In the genomic region with DNA sequence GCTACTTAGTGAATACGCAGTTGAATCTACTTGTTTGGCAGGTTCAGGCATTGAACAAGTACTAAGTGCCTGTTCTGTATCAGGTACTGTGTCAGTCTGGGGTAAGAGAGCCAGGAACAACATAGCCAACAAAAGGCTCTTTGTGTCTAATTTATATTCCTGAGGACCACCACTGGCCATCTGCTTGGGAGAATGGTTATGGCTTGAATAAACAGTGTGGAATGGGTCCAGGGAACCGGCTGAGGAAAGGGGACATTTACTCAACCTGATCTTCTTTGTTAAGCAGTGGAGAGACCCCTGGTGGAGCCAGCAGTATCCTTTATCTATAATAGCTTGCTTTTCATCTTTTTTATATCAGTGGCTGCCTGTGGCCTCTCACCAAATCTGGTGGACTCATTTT, we compare ENCODE assay signal across 11 cellular contexts. TPM values are rescaled to one million over a fixed set of nuclear protein-coding genes. Genes with fewer than 3 reads are reported as not detected.
DNase-seq lines count a peak whose midpoint lies in the region; ATAC-seq and TF ChIP-seq lines count a peak whose summit lies in the region.
"Had no signal": no experiment of that assay in that cellular context is flagged by ENCODE, and none has a peak within 500 bp of the region (broad histone marks: within the 10 kb centered on the region; RNA-seq: fewer than 3 reads in every experiment).

No MANE protein-coding gene starts in this region.

- H3K4me1 Mint-ChIP-seq in CD8-positive, alpha-beta T cell (ENCODE audit: low read depth) = peaks cover 28% of the 10 kb centered on the region

- peak overlapping the region; percentile 24; the same call in 1 of the 2 replicates for H2AK5ac ChIP-seq in IMR-90 (ENCODE audit: low read depth, low read length)

- BruUV-seq in IMR-90 (replicated peaks; lab: Mats Ljungman, UMichigan) (no TSS peak), PC-9 (replicated peaks; lab: Mats Ljungman, UMichigan) (no TSS peak)

- no peaks in the 10 kb centered on the region for H3K27me3 ChIP-seq in AG04450 (ENCODE audit: control insufficient read depth, insufficient read depth, low read length)
- no peaks in the 10 kb centered on the region for H3K27me3 ChIP-seq in IMR-90 (ENCODE audit: control insufficient read depth, insufficient read depth, low read length)
- no peaks in the 10 kb centered on the region for H3K27me3 ChIP-seq in foreskin keratinocyte
- no peaks in the 10 kb centered on the region for H3K27me3 ChIP-seq in PC-9 (ENCODE audit: insufficient read depth, low read depth)
- H3K27me3 ChIP-seq in CD8-positive, alpha-beta T cell (ENCODE audit: insufficient read depth, low read length) = no peaks in the 10 kb centered on the region

- peaks cover 34% of the 10 kb centered on the region; the same call in 1 of the 2 replicates for H3F3A ChIP-seq in PC-9 (ENCODE audit: insufficient read depth, low read depth)

- no peak overlapping the region for H4K5ac ChIP-seq in IMR-90 (ENCODE audit: low read depth, low read length)

- H3K18ac ChIP-seq in IMR-90 (ENCODE audit: low read depth, low read length) = no peak overlapping the region

- TF ChIP-seq POLR2A in IMR-90 (IDR thresholded peaks at IDR 0.05; ENCODE audit: low read depth, low read length) = no peak

- H2BK120ac ChIP-seq in IMR-90 (ENCODE audit: low read depth, low read length) = no peak overlapping the region

- CTCF ChIA-PET in AG04450 (lab: Charles Lee) (interaction anchor here (0.6 to 1.9 kb wide), 7 partner anchors 8 to 135 kb away, joined by 3 to 6 read pairs (median 4); no protein-coding TSS in a partner anchor), IMR-90 (lab: Yijun Ruan, JAX) (interaction anchor here (1.3 kb wide), 1 partner anchor 17 kb away, joined by 3 read pairs; no protein-coding TSS in a partner anchor), RWPE1 (lab: Yijun Ruan, JAX) (interaction anchor here (0.7 kb wide), 1 partner anchor 778 kb away, joined by 4 read pairs; no protein-coding TSS in a partner anchor), PC-9 (lab: Charles Lee) (interaction anchor here (0.6 to 1.1 kb wide), 3 partner anchors 31 to 898 kb away, joined by 3 to 8 read pairs (median 3); no protein-coding TSS in a partner anchor)
- CTCF ChIA-PET in CD8-positive, alpha-beta T cell (lab: Charles Lee) = interaction anchor here (0.7 to 2.6 kb wide), 4 partner anchors 14 to 31 kb away, joined by 3 to 13 read pairs (median 3); no protein-coding TSS in a partner anchor

- no peak overlapping the region for H3K4me3 Mint-ChIP-seq in CD8-positive, alpha-beta T cell
- H3K4me3 Mint-ChIP-seq: activated T-cell treated with anti-CD3 and anti-CD28 coated beads, Interleukin-2, amount 50 U/mL, for 4 hours; naive B cell had no signal

- no peak overlapping the region for H3K27ac Mint-ChIP-seq in CD8-positive, alpha-beta T cell

- H3K4ac ChIP-seq in IMR-90 (ENCODE audit: low read depth, low read length) = no peak overlapping the region

- POLR2A ChIA-PET in AG04450 (lab: Yijun Ruan, JAX) (no interaction called here), IMR-90 (lab: Charles Lee; ENCODE audit: unreplicated experiment) (no interaction called here), RWPE1 (lab: Yijun Ruan, JAX; ENCODE audit: low non-redundant PET) (no interaction called here), PC-9 (lab: Charles Lee; ENCODE audit: unreplicated experiment) (no interaction called here)
- POLR2A ChIA-PET in CD8-positive, alpha-beta T cell (lab: Charles Lee) = no interaction called here

- no peak overlapping the region for H2BK5ac ChIP-seq in IMR-90 (ENCODE audit: low read depth, low read length, poor library complexity, severe bottlenecking)

- intact Hi-C loops in IMR-90 (cut with micrococcal nuclease) (no loop called here), PC-9 (cut with micrococcal nuclease; ENCODE audit: unreplicated experiment) (no loop called here)
- intact Hi-C loops in CD8-positive, alpha-beta T cell (cut with DNase I, micrococcal nuclease) = loop anchor here in 1 of 2 experiments (1.0 kb wide), 1 partner anchor 28 kb away; no protein-coding TSS in a partner anchor

- H3K36me3 ChIP-seq in IMR-90 (ENCODE audit: control insufficient read depth, insufficient read depth, low read length) (no peaks in the 10 kb centered on the region), PC-9 (ENCODE audit: low read depth) (no peaks in the 10 kb centered on the region)
- no peaks in the 10 kb centered on the region for H3K36me3 ChIP-seq in CD8-positive, alpha-beta T cell (ENCODE audit: insufficient read depth, low read length)

- no peaks in the 10 kb centered on the region for H3K9me2 ChIP-seq in PC-9 (ENCODE audit: insufficient read depth)

- H3K56ac ChIP-seq in IMR-90 (ENCODE audit: extremely low read depth, insufficient read depth, low read length) = no peak overlapping the region

- H3K4me2 ChIP-seq in IMR-90 (ENCODE audit: low read depth, low read length) (no peak overlapping the region), PC-9 (no peak overlapping the region)

- peaks cover 29 to 68% of the 10 kb centered on the region in 2 experiments for H3K79me1 ChIP-seq in IMR-90 (ENCODE audit: low read depth in 1 of 2, low read length in 2 of 2)

- H3K36me3 Mint-ChIP-seq in CD8-positive, alpha-beta T cell = no peaks in the 10 kb centered on the region
- H3K36me3 Mint-ChIP-seq: naive B cell had no signal

- H2AFZ ChIP-seq in IMR-90 (replicated peaks; ENCODE audit: low read length, poor library complexity) (no peak overlapping the region), PC-9 (no peak overlapping the region)

- H4K20me1 ChIP-seq in IMR-90 (ENCODE audit: insufficient read depth, low read length) (peaks cover 22% of the 10 kb centered on the region), PC-9 (ENCODE audit: insufficient read depth) (peaks cover 11% of the 10 kb centered on the region; the same call in 1 of the 2 replicates)

- no peak overlapping the region for H3K4me3 ChIP-seq in AG04450 (ENCODE audit: low read depth, low read length)
- H3K4me3 ChIP-seq in IMR-90 (ENCODE audit: insufficient read depth, low read depth, low read length) = no peak overlapping the region
- no peak overlapping the region for H3K4me3 ChIP-seq in PC-9
- no peak overlapping the region for H3K4me3 ChIP-seq in CD8-positive, alpha-beta T cell (ENCODE audit: low read depth, low read length)

- dilution Hi-C loops in IMR-90 (cut with HindIII; ENCODE audit: low sequenced_read_pairs, unreplicated experiment) = no loop called here

- H4K8ac ChIP-seq in IMR-90 (ENCODE audit: low read depth in 2 of 2, low read length in 2 of 2) = no peak overlapping the region

- in situ Hi-C loops in IMR-90 (cut with MboI; ENCODE audit: low sequenced_read_pairs) = no loop called here

- H2BK20ac ChIP-seq in IMR-90 (ENCODE audit: low read depth, low read length) = no peak overlapping the region

- H3K4me1 ChIP-seq in IMR-90 (ENCODE audit: control insufficient read depth, insufficient read depth, low read length) (peaks cover 6% of the 10 kb centered on the region), foreskin keratinocyte (peaks cover 16% of the 10 kb centered on the region), PC-9 (replicated peaks; ENCODE audit: insufficient read depth) (peaks cover 23% of the 10 kb centered on the region)
- H3K4me1 ChIP-seq in CD8-positive, alpha-beta T cell (ENCODE audit: insufficient read depth, low read length) = no peaks in the 10 kb centered on the region

- TF ChIP-seq CTCF in AG04450 (IDR thresholded peaks at IDR 0.05; ENCODE audit: low read depth, low read length) = peak; percentile 18; the same call in 1 of the 2 replicates
- peak; percentile 22; the same call in 1 of the 2 replicates for TF ChIP-seq CTCF in IMR-90 (conservative IDR thresholded peaks at IDR 0.05; ENCODE audit: low read depth, low read length)
- no peak for TF ChIP-seq CTCF in RWPE1 (conservative IDR thresholded peaks at IDR 0.05; ENCODE audit: low read depth)
- peak; percentile 48 for TF ChIP-seq CTCF in foreskin keratinocyte (conservative IDR thresholded peaks at IDR 0.05)
- no peak for TF ChIP-seq CTCF in PC-9 (conservative IDR thresholded peaks at IDR 0.05)
- no peak for TF ChIP-seq CTCF in CD8-positive, alpha-beta T cell (IDR thresholded peaks at IDR 0.05)

- no peaks in the 10 kb centered on the region for H3K27me3 Mint-ChIP-seq in CD8-positive, alpha-beta T cell (ENCODE audit: low read depth)
- H3K27me3 Mint-ChIP-seq: naive B cell had no signal

- no peak for DNase-seq in AG04450 (ENCODE audit: low read depth, low spot score)
- DNase-seq in IMR-90 = peak; percentile 31
- peak; percentile 32 for DNase-seq in RWPE1 (ENCODE audit: low spot score)
- DNase-seq in foreskin keratinocyte = no peak
- no peak for DNase-seq in PC-9
- no peak for DNase-seq in LoVo (ENCODE audit: low spot score)
- no peak for DNase-seq in stimulated activated CD4-positive, alpha-beta T cell treated with anti-CD3 and anti-CD28 coated beads, Interleukin-4, amount 100 ng/mL, for 4 hours
- no peak for DNase-seq in CD8-positive, alpha-beta T cell
- DNase-seq: activated T-cell treated with anti-CD3 and anti-CD28 coated beads, Interleukin-2, amount 50 U/mL, for 4 hours; HCEC 1CT; naive B cell had no signal

- no peak for TF ChIP-seq RAD21 in IMR-90 (IDR thresholded peaks at IDR 0.05; ENCODE audit: low read length)

- H3K9ac ChIP-seq in IMR-90 (ENCODE audit: low read depth, low read length) = no peak overlapping the region

- H4K91ac ChIP-seq in IMR-90 (ENCODE audit: insufficient read depth, low read depth, low read length) = no peak overlapping the region

- no peak overlapping the region for H3K23ac ChIP-seq in IMR-90 (ENCODE audit: low read depth, low read length)

- H3K27ac ChIP-seq in AG04450 (ENCODE audit: low read depth, low read length) = no peak overlapping the region
- H3K27ac ChIP-seq in IMR-90 (ENCODE audit: insufficient read depth, low read length) = no peak overlapping the region
- H3K27ac ChIP-seq in RWPE1 = no peak overlapping the region
- H3K27ac ChIP-seq in foreskin keratinocyte = no peak overlapping the region
- no peak overlapping the region for H3K27ac ChIP-seq in PC-9
- no peak overlapping the region for H3K27ac ChIP-seq in CD8-positive, alpha-beta T cell (ENCODE audit: low read depth, low read length)

- H3K9me1 ChIP-seq in IMR-90 (ENCODE audit: insufficient read depth, low read length) = peaks cover 8% of the 10 kb centered on the region

- no CpG with 5 or more reads among the region's 2 CpGs for WGBS in IMR-90 (ENCODE audit: extremely low coverage in 2 of 2, insufficient read length in 1 of 2), 2 experiments

- no peak overlapping the region for H3K14ac ChIP-seq in IMR-90 (replicated peaks; ENCODE audit: low read depth, low read length)

- ATAC-seq in IMR-90 (ENCODE audit: low read depth) (no peak), foreskin keratinocyte (no peak)
- ATAC-seq in CD8-positive, alpha-beta T cell = no peak
- ATAC-seq: activated T-cell treated with anti-CD3 and anti-CD28 coated beads, Interleukin-2, amount 50 U/mL, for 4 hours had no signal

- H3K9me3 ChIP-seq in AG04450 (ENCODE audit: control insufficient read depth, insufficient read depth, low read length) (no peaks in the 10 kb centered on the region), IMR-90 (ENCODE audit: control insufficient read depth, insufficient read depth, low read length) (no peaks in the 10 kb centered on the region), PC-9 (ENCODE audit: insufficient read depth, low read depth) (no peaks in the 10 kb centered on the region)
- no peaks in the 10 kb centered on the region for H3K9me3 ChIP-seq in CD8-positive, alpha-beta T cell (ENCODE audit: low read length)

- H3K79me2 ChIP-seq in PC-9 (ENCODE audit: low read depth) = peaks cover 18% of the 10 kb centered on the region; the same call in 1 of the 2 replicates

- H2AK9ac ChIP-seq in IMR-90 (replicated peaks; ENCODE audit: low read depth, low read length, poor library complexity) = no peak overlapping the region

- H3K9me3 Mint-ChIP-seq in CD8-positive, alpha-beta T cell = no peaks in the 10 kb centered on the region
- H3K9me3 Mint-ChIP-seq: activated T-cell treated with anti-CD3 and anti-CD28 coated beads, Interleukin-2, amount 50 U/mL, for 4 hours had no signal

- H2BK15ac ChIP-seq in IMR-90 (ENCODE audit: low read depth, low read length) = no peak overlapping the region

RNA-seq across cellular contexts. Expression of gene EXOSC2, which starts 38.6 kb away (rescaled TPM):
- polyA plus RNA-seq in AG04450 (2011; rRNA removed) = 22.9 and 29.5 TPM in 2 replicates
- 22.7 and 23.0 TPM in 2 replicates for polyA minus RNA-seq in AG04450 (2011; rRNA and poly(A)+ RNA removed)
- total RNA-seq in IMR-90 (2012; rRNA removed) = 47.5 and 48.6 TPM in 2 replicates
- polyA plus RNA-seq in IMR-90 (2012; rRNA removed) = 24.7 and 27.0 TPM in 2 replicates
- polyA plus RNA-seq in IMR-90 (2012; cell fraction: cytosol; rRNA removed) = 8.7 and 18.7 TPM in 2 replicates
- polyA plus RNA-seq in IMR-90 (2012; cell fraction: nucleus; rRNA removed; ENCODE audit: low replicate concordance) = 19.3 and 46.1 TPM in 2 replicates
- 45.6 and 54.7 TPM in 2 replicates for total RNA-seq in foreskin keratinocyte
- polyA plus RNA-seq in foreskin keratinocyte = 32.3 and 38.5 TPM in 2 replicates
- total RNA-seq in PC-9 (2021) = 49.5 and 52.0 TPM in 2 replicates
- total RNA-seq in CD8-positive, alpha-beta T cell = 10 to 100 TPM; 59.1 to 59.9 TPM

Comparison
In these comparisons a context has a peak if more than half of its experiments do, and no peak if none do; other contexts are left out.
1. DNase-seq: peak in IMR-90 (single experiment) and RWPE1 (single experiment); none in AG04450 (single experiment), foreskin keratinocyte (0 of 2), PC-9 (0 of 2), LoVo (single experiment), stimulated activated CD4-positive, alpha-beta T cell treated with anti-CD3 and anti-CD28 coated beads, Interleukin-4, amount 100 ng/mL, for 4 hours (0 of 2) and CD8-positive, alpha-beta T cell (0 of 7).
2. CTCF ChIP-seq: peak in AG04450 (single experiment), IMR-90 (single experiment) and foreskin keratinocyte (single experiment); none in RWPE1 (single experiment), PC-9 (single experiment) and CD8-positive, alpha-beta T cell (single experiment).